Comparison of ENCODE assay signal across 1 cellular context in genomic region chr3:24526640-24527237, GRCh38.
TF ChIP-seq lines count a peak whose summit lies in the region.

No MANE protein-coding gene starts in this region.

TF ChIP-seq in SK-N-SH treated with all-trans-retinoic acid at 6 μM for 48 hours, 23 proteins besides CTCF, POLR2A, EP300 and RAD21 (continued from another document):
- TF ChIP-seq TSHZ2 (CRISPR knock-in tag; IDR thresholded peaks at IDR 0.05) (no peak), TOX (CRISPR knock-in tag; IDR thresholded peaks at IDR 0.05; ENCODE audit: borderline replicate concordance) (no peak)
TF ChIP-seq in SK-N-SH treated with all-trans-retinoic acid at 6 μM for 48 hours: peak in this region for 0.
